ENCODE assay signal across 13 cellular contexts in the genomic region with DNA sequence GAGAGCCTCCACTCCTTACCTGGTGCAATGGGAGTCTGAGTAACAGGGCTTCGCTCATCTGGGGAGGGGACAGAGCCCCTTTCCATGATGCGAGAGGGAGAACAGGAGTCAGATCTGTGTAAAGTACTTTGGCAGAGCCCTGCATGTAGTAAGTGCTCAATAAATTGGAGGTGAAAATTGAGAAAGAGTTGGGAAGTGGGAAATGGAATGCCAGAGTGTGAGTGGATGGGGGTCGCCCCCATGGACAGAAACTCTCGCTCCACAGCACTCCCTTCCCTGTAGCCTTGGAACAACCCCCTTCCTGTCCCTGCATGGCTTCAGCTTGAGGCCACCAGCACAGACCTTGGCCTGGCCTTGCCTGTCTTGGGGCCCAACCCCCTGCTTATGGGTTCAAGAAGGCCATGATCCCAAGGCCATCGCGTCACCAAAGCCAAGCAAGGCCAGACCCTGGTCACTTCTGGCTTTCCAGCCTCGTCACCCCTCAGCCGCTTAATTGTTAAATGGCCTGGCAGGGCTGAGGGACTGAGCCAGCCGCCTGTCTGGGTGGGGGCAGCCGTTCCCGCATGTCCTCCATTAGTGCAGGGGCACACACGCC.
A peak's percentile ranks its signal among the peaks of the same experiment; 100 is the strongest.
DNase-seq lines count a peak whose midpoint lies in the region; ATAC-seq and TF ChIP-seq lines count a peak whose summit lies in the region.
"Had no signal": no experiment of that assay in that cellular context is flagged by ENCODE, and none has a peak within 500 bp of the region (broad histone marks: within the 10 kb centered on the region; RNA-seq: fewer than 3 reads in every experiment).

No MANE protein-coding gene starts in this region.

- H3K27me3 ChIP-seq in HCT116 (ENCODE audit: insufficient read depth, low read length) = no peaks in the 10 kb centered on the region
- no peaks in the 10 kb centered on the region for H3K27me3 ChIP-seq in liver (ENCODE audit: control insufficient read depth in 4 of 4, insufficient read depth in 4 of 4, low read length in 3 of 4)
- H3K27me3 ChIP-seq in spleen (replicated peaks in 1 of 7) = no peaks in the 10 kb centered on the region
- H3K27me3 ChIP-seq: neutrophil had no signal

- H3K4me1 ChIP-seq in HCT116 (ENCODE audit: control insufficient read depth in 1 of 2, insufficient read depth in 2 of 2, low read length in 2 of 2) = peaks cover 19 to 22% of the 10 kb centered on the region in 2 experiments
- H3K4me1 ChIP-seq in liver (ENCODE audit: control insufficient read depth in 4 of 4, insufficient read depth in 4 of 4, low read length in 3 of 4) = peaks cover 6 to 26% (median 17%) of the 10 kb centered on the region in 4 donors
- H3K4me1 ChIP-seq in spleen = peaks cover 0 to 42% (median 19%) of the 10 kb centered on the region in 6 donors

- no peaks in the 10 kb centered on the region for H3K79me2 ChIP-seq in HCT116 (ENCODE audit: insufficient read depth, low read length)

- H3K27ac ChIP-seq in HCT116 (ENCODE audit: low read depth, low read length) = peak overlapping the region; percentile 75
- peak overlapping the region; percentile 99 for H3K27ac ChIP-seq in caudate nucleus (ENCODE audit: low read depth, low read length)
- peak overlapping the region; percentile 87 to 99 for H3K27ac ChIP-seq in liver (ENCODE audit: low read depth in 1 of 2, low read length in 2 of 2)
- peak overlapping the region; percentile 60 to 92 (median 83) for H3K27ac ChIP-seq in spleen
- H3K27ac ChIP-seq: neutrophil had no signal

- 0 out of 2 replicates have a peak overlapping the region, but pooled peaks have one; percentile 28 for H3K9ac ChIP-seq in HCT116 (ENCODE audit: low read length)
- H3K9ac ChIP-seq in liver (ENCODE audit: low read depth in 1 of 2, low read length in 2 of 2) = peak overlapping the region; percentile 46 to 57

- TF ChIP-seq POLR2A in HCT116 (IDR thresholded peaks at IDR 0.05; ENCODE audit: borderline replicate concordance, extremely low read depth, insufficient read depth, insufficient read length) (no peak), spleen (IDR thresholded peaks at IDR 0.05) (no peak)

- TF ChIP-seq RAD21 in HCT116 (IDR thresholded peaks at IDR 0.05; ENCODE audit: low read depth) = no peak
- no peak for TF ChIP-seq RAD21 in liver (IDR thresholded peaks at IDR 0.05)

- no peaks in the 10 kb centered on the region for H3K9me2 ChIP-seq in HCT116 (ENCODE audit: insufficient read depth)

- ATAC-seq in HCT116 (no peak), GM21619 (IDR thresholded peaks at IDR 0.05; ENCODE audit: unreplicated experiment) (no peak), HG03095 (IDR thresholded peaks at IDR 0.05; ENCODE audit: unreplicated experiment) (no peak), HG02678 (IDR thresholded peaks at IDR 0.05; ENCODE audit: unreplicated experiment) (no peak)
- ATAC-seq: activated CD4-positive, alpha-beta T cell treated with anti-CD3 and anti-CD28 coated beads for 36 hours had no signal

- intact Hi-C loops in HCT116 (cut with micrococcal nuclease) (no loop called here), spleen (cut with DNase I; ENCODE audit: low total_unique reads) (no loop called here)

- BruUV-seq in HCT116 (replicated peaks; lab: Mats Ljungman, UMichigan) = no TSS peak

- no peaks in the 10 kb centered on the region for H3K36me3 ChIP-seq in HCT116 (ENCODE audit: control insufficient read depth in 1 of 2, insufficient read depth in 2 of 2, low read length in 2 of 2)
- H3K36me3 ChIP-seq in liver (ENCODE audit: control insufficient read depth in 4 of 4, insufficient read depth in 3 of 4, low read depth in 1 of 4, low read length in 3 of 4) = no peaks in the 10 kb centered on the region
- no peaks in the 10 kb centered on the region for H3K36me3 ChIP-seq in spleen
- H3K36me3 ChIP-seq: neutrophil had no signal

- no peak overlapping the region for H3K4me3 ChIP-seq in HCT116 (replicated peaks in 1 of 2; ENCODE audit: low read depth in 1 of 2, low read length in 2 of 2)
- no peak overlapping the region for H3K4me3 ChIP-seq in liver (ENCODE audit: low read depth in 1 of 3, low read length in 3 of 3)
- H3K4me3 ChIP-seq in spleen = no peak overlapping the region

- 85% methylated on average over 12 of the region's 12 CpGs for WGBS in liver
- WGBS in spleen, 5 donors = 75 to 86% (median 84%) methylated on average over 6 to 12 of the region's 12 CpGs

- RAD21 ChIA-PET in HCT116 (lab: Charles Lee; ENCODE audit: low non-redundant PET in 1 of 2, low total read pairs in 2 of 2, uncharacterized antibody in 2 of 2, unreplicated experiment in 2 of 2) = no interaction called here

- CTCF ChIA-PET in HCT116 (lab: Charles Lee) = no interaction called here

- POLR2A ChIA-PET in HCT116 (lab: Charles Lee) = no interaction called here

- DNase-seq in HCT116 (ENCODE audit: low read depth, low spot score) (no peak), caudate nucleus (lab: John Stamatoyannopoulos, UW) (no peak), spleen (no peak), RKO (ENCODE audit: low spot score) (no peak)
- DNase-seq: activated CD4-positive, alpha-beta T cell treated with anti-CD3 and anti-CD28 coated beads for 36 hours; activated naive CD4-positive, alpha-beta T cell; NCI-H2081 treated with DMSO at 0.1 percent for 48 hours; SIG-M5 had no signal

- no peak overlapping the region for H2AFZ ChIP-seq in HCT116 (ENCODE audit: low read depth, low read length, poor library complexity, severe bottlenecking)

- TF ChIP-seq CTCF in HCT116 (IDR thresholded peaks at IDR 0.05 in 2 of 3, conservative IDR thresholded peaks at IDR 0.05 in 1 of 3; ENCODE audit: borderline replicate concordance in 1 of 3, insufficient read depth in 1 of 3, low read depth in 2 of 3, low read length in 2 of 3) = no peak
- no peak for TF ChIP-seq CTCF in liver (IDR thresholded peaks at IDR 0.05; ENCODE audit: low read depth, low read length, missing input control)
- no peak for TF ChIP-seq CTCF in spleen (IDR thresholded peaks at IDR 0.05 in 8 of 11, conservative IDR thresholded peaks at IDR 0.05 in 3 of 11)

- no peaks in the 10 kb centered on the region; a peak in 1 of 4 replicates for H3K9me3 ChIP-seq in HCT116 (ENCODE audit: control insufficient read depth in 1 of 2, insufficient read depth in 1 of 2, low read depth in 1 of 2, low read length in 2 of 2)
- no peaks in the 10 kb centered on the region for H3K9me3 ChIP-seq in liver (ENCODE audit: control insufficient read depth in 4 of 4, low read length in 3 of 4)
- peaks cover 0 to 8% (median under 1%) of the 10 kb centered on the region in 8 donors for H3K9me3 ChIP-seq in spleen
- H3K9me3 ChIP-seq: neutrophil had no signal

- peak overlapping the region; percentile 66 for H3K4me2 ChIP-seq in HCT116 (ENCODE audit: low read length)

- no peaks in the 10 kb centered on the region for H4K20me1 ChIP-seq in HCT116 (ENCODE audit: insufficient read depth)

TF ChIP-seq in HCT116, 20 proteins besides CTCF, POLR2A, EP300 and RAD21:
- TF ChIP-seq SRF (IDR thresholded peaks at IDR 0.05; ENCODE audit: low read depth) (no peak), FOSL1 (IDR thresholded peaks at IDR 0.05; ENCODE audit: low read depth) (no peak), TCF7L2 (IDR thresholded peaks at IDR 0.05; ENCODE audit: borderline replicate concordance, extremely low read depth, insufficient read depth, insufficient read length) (no peak), ELF1 (IDR thresholded peaks at IDR 0.05; ENCODE audit: borderline replicate concordance, low read depth) (no peak)

TF ChIP-seq in liver, 16 proteins besides CTCF, POLR2A, EP300 and RAD21:
- TF ChIP-seq ZBTB33 (IDR thresholded peaks at IDR 0.05) (no peak), HNF4A (conservative IDR thresholded peaks at IDR 0.05) (no peak), RXRA (IDR thresholded peaks at IDR 0.05) (peak in 1 of 2 donors; percentile 55), NR2F2 (IDR thresholded peaks at IDR 0.05) (peak; percentile 96)
TF ChIP-seq in liver: peak in this region for 2.
